ENCODE assay signal across 14 cellular contexts in the genomic region with DNA sequence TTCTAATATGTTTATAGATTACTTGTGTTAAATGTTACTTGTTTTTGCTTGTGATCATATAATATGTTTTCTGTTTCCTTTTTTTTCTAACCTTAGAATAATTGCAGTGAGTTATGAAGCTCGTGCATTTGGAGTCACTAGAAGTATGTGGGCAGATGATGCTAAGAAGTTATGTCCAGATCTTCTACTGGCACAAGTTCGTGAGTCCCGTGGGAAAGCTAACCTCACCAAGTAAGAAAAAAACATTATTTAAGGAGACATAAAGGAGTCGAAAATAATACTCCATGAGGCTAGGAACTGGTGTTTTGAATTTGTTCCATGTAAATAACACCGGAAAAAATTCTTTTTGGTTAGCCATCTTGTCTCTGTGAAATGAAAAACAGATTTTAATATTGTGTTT.
"Had no signal": no experiment of that assay in that cellular context is flagged by ENCODE, and none has a peak within 500 bp of the region (broad histone marks: within the 10 kb centered on the region; RNA-seq: fewer than 3 reads in every experiment).

No MANE protein-coding gene starts in this region.

- H3K27me3 ChIP-seq: ascending aorta, cardiac muscle cell, heart left ventricle had no signal

- ATAC-seq: esophagus mucosa, heart left ventricle, SK-N-SH treated with all-trans-retinoic acid at 6 μM for 48 hours, WTC11 had no signal

- H3K27me3 Mint-ChIP-seq: activated naive CD8-positive, alpha-beta T cell had no signal

- H3K27ac ChIP-seq: ascending aorta, cardiac muscle cell, heart left ventricle, left ventricle myocardium inferior, parathyroid adenoma had no signal

- H3K4me3 Mint-ChIP-seq: activated naive CD8-positive, alpha-beta T cell; T-helper 1 cell treated with Interleukin-12 subunit alpha and Interleukin-12 subunit beta and Interleukin-4 antibody, amounts not matched to agents 30 μg/mL and 1 μg/mL, for 36 hours; WTC11 had no signal

- H3K9me3 ChIP-seq: ascending aorta, heart left ventricle, left ventricle myocardium inferior had no signal

- DNase-seq: activated CD4-positive, alpha-beta T cell treated with anti-CD3 and anti-CD28 coated beads, Interleukin-2, amount 50 U/mL, for 48 hours; activated effector memory CD4-positive, alpha-beta T cell treated with Interleukin-2 at 50 U/mL for 16 hours; heart left ventricle; islet precursor cell; left ventricle myocardium inferior; retina had no signal

- H3K27ac Mint-ChIP-seq: WTC11 had no signal

- H3K4me3 ChIP-seq: ascending aorta, cardiac muscle cell, heart left ventricle, left ventricle myocardium inferior had no signal

- H3K9me3 Mint-ChIP-seq: T-helper 1 cell treated with Interleukin-12 subunit alpha and Interleukin-12 subunit beta and Interleukin-4 antibody, amounts not matched to agents 30 μg/mL and 1 μg/mL, for 36 hours; WTC11 had no signal

- H3K4me1 ChIP-seq: ascending aorta had no signal
